ENCODE assay signal across 27 cellular contexts in the genomic region with DNA sequence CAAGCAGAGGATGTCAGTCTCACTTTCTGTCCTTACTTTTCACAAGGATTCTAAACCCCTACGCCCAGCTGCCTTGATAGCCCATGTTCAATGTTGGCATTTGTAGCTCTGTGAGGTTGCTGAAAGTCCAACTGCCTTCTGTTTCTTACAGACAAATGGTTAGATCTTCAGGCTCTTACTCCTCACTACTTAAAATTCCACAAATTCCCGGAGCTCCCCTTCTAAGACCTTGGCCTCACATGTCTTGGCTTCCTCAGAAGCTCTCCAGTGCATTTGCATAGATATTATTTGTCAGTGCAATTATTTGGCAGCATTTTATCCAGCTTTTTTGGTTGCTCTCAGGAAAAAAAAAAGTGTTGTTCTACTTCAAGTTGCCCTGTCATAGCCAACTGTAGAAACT.
"Had no signal": no experiment of that assay in that cellular context is flagged by ENCODE, and none has a peak within 500 bp of the region (broad histone marks: within the 10 kb centered on the region; RNA-seq: fewer than 3 reads in every experiment).

No MANE protein-coding gene starts in this region.

- H3K27ac Mint-ChIP-seq: memory B cell; naive thymus-derived CD4-positive, alpha-beta T cell; stimulated activated memory B cell treated with anti-CD40 and anti-IgM and Interleukin-4, amounts not matched to agents 10 μg/mL and 1 μg/mL and 100 μg/mL, for 72 hours; type B pancreatic cell had no signal

- H3K4me1 ChIP-seq: esophagus squamous epithelium, prostate gland, sigmoid colon, testis, tibial artery had no signal

- H3K4me1 Mint-ChIP-seq: memory B cell; naive thymus-derived CD4-positive, alpha-beta T cell; stimulated activated memory B cell treated with anti-CD40 and anti-IgM and Interleukin-4, amounts not matched to agents 10 μg/mL and 1 μg/mL and 100 μg/mL, for 72 hours had no signal

- FAIRE-seq: endometrium, frontal cortex, kidney had no signal

- H3K27me3 ChIP-seq: esophagus squamous epithelium, sigmoid colon, testis, tibial artery had no signal

- H3K9me3 ChIP-seq: esophagus squamous epithelium, prostate gland, sigmoid colon, testis, tibial artery had no signal

- H3K4me3 Mint-ChIP-seq: memory B cell; naive thymus-derived CD4-positive, alpha-beta T cell; nephron; stimulated activated memory B cell treated with anti-CD40 and anti-IgM and Interleukin-4, amounts not matched to agents 10 μg/mL and 1 μg/mL and 100 μg/mL, for 72 hours; type B pancreatic cell had no signal

- ATAC-seq: left lobe of liver; naive thymus-derived CD4-positive, alpha-beta T cell; right cardiac atrium; stimulated activated memory B cell treated with anti-CD40 and anti-IgM and Interleukin-4, amounts not matched to agents 10 μg/mL and 1 μg/mL and 100 μg/mL, for 72 hours; stimulated activated naive CD8-positive, alpha-beta T cell treated with anti-CD3 and anti-CD28 coated beads, Interleukin-15, Interleukin-2, amounts not matched to agents 100 U/mL and 50 U/mL, for 24 hours had no signal

- H3K27me3 Mint-ChIP-seq: naive thymus-derived CD4-positive, alpha-beta T cell; stimulated activated memory B cell treated with anti-CD40 and anti-IgM and Interleukin-4, amounts not matched to agents 10 μg/mL and 1 μg/mL and 100 μg/mL, for 72 hours; type B pancreatic cell had no signal

- H3K27ac ChIP-seq: coronary artery, esophagus squamous epithelium, prostate gland, sigmoid colon, testis, tibial artery had no signal

- H3K4me3 ChIP-seq: coronary artery, esophagus squamous epithelium, lung, prostate gland, sigmoid colon, testis, tibial artery had no signal

- H3K36me3 Mint-ChIP-seq: memory B cell; naive thymus-derived CD4-positive, alpha-beta T cell; stimulated activated memory B cell treated with anti-CD40 and anti-IgM and Interleukin-4, amounts not matched to agents 10 μg/mL and 1 μg/mL and 100 μg/mL, for 72 hours; type B pancreatic cell had no signal

- DNase-seq: dermis blood vessel endothelial cell; effector memory CD4-positive, alpha-beta T cell; erythroblast; esophagus squamous epithelium; hypothalamus; kidney; midbrain; naive thymus-derived CD4-positive, alpha-beta T cell; nucleus accumbens; right cardiac atrium; sigmoid colon; stimulated activated CD4-positive, alpha-beta T cell treated with anti-CD3 and anti-CD28 coated beads, Interleukin-2, amount 100 ng/mL, for 24 hours; stimulated activated CD4-positive, alpha-beta T cell treated with anti-CD3 and anti-CD28 coated beads, Interleukin-4, amount 100 ng/mL, for 4 hours; stimulated activated naive CD8-positive, alpha-beta T cell treated with anti-CD3 and anti-CD28 coated beads, Interleukin-15, Interleukin-2, amounts not matched to agents 100 U/mL and 50 U/mL, for 24 hours; substantia nigra; testis; tibial artery had no signal

- H3K9me3 Mint-ChIP-seq: nephron, type B pancreatic cell had no signal

- H3K36me3 ChIP-seq: esophagus squamous epithelium, prostate gland, sigmoid colon, tibial artery had no signal
